Comparison of ENCODE assay signal across 13 cellular contexts in genomic region chr5:76406014-76406413, GRCh38. TPM values are rescaled to one million over a fixed set of nuclear protein-coding genes. Genes with fewer than 3 reads are reported as not detected.
DNase-seq lines count a peak whose midpoint lies in the region; ATAC-seq, FAIRE-seq and TF ChIP-seq lines count a peak whose summit lies in the region.
"Had no signal": no experiment of that assay in that cellular context is flagged by ENCODE, and none has a peak within 500 bp of the region (broad histone marks: within the 10 kb centered on the region; RNA-seq: fewer than 3 reads in every experiment).

No MANE protein-coding gene starts in this region.

- H3K27ac Mint-ChIP-seq in activated naive CD4-positive, alpha-beta T cell treated with anti-CD3 and anti-CD28 coated beads, Interleukin-2, amount 50 U/mL, for 24 hours: peak overlapping the region; percentile 88
- peak overlapping the region; percentile 17 for H3K27ac Mint-ChIP-seq in type B pancreatic cell

- no peaks in the 10 kb centered on the region for H3K9me3 ChIP-seq in colonic mucosa
- H3K9me3 ChIP-seq in pancreas: no peaks in the 10 kb centered on the region
- H3K9me3 ChIP-seq: stomach had no signal

- no peaks in the 10 kb centered on the region for H3K27me3 Mint-ChIP-seq in activated naive CD4-positive, alpha-beta T cell treated with anti-CD3 and anti-CD28 coated beads, Interleukin-2, amount 50 U/mL, for 24 hours
- peaks cover 15% of the 10 kb centered on the region for H3K27me3 Mint-ChIP-seq in type B pancreatic cell

- 13 to 16% methylated on average over 1 of the region's 1 CpG for WGBS in pancreas, 2 donors

- intact Hi-C loops in colonic mucosa (cut with DNase I): no loop called here
- intact Hi-C loops in pancreas (cut with DNase I): loop anchor here in 1 of 3 donors (10.0 kb wide), 1 partner anchor 149 kb away; no protein-coding TSS in a partner anchor

- no peaks in the 10 kb centered on the region for H3K36me3 ChIP-seq in colonic mucosa
- H3K36me3 ChIP-seq in pancreas: no peaks in the 10 kb centered on the region
- H3K36me3 ChIP-seq: cardiac muscle cell, stomach had no signal

- no peak for TF ChIP-seq CTCF in colonic mucosa (IDR thresholded peaks at IDR 0.05)
- no peak for TF ChIP-seq CTCF in type B pancreatic cell (conservative IDR thresholded peaks at IDR 0.05)
- no peak for TF ChIP-seq CTCF in pancreas (IDR thresholded peaks at IDR 0.05)

- no peak for DNase-seq in activated naive CD4-positive, alpha-beta T cell (lab: John Stamatoyannopoulos, UW)
- peak; percentile 34 for DNase-seq in OCI-M1 (lab: John Stamatoyannopoulos, UW)
- no peak for DNase-seq in colonic mucosa
- no peak for DNase-seq in type B pancreatic cell (ENCODE audit: extremely low spot score, unreplicated experiment)
- DNase-seq in NCI-H82 treated with DMSO at 0.1 percent for 48 hours (lab: John Stamatoyannopoulos, UW; ENCODE audit: unreplicated experiment): no peak
- no peak for DNase-seq in stimulated activated CD4-positive, alpha-beta T cell treated with anti-CD3 and anti-CD28 coated beads, Interleukin-4, amount 100 ng/mL, for 4 hours
- DNase-seq in pancreas: no peak
- DNase-seq: mammary epithelial cell; stimulated activated CD4-positive, alpha-beta T cell treated with anti-CD3 and anti-CD28 coated beads, Interleukin-1b, Interleukin-23, amount 100 ng/mL, for 48 hours; stomach had no signal

- H3K9me3 Mint-ChIP-seq in activated naive CD4-positive, alpha-beta T cell treated with anti-CD3 and anti-CD28 coated beads, Interleukin-2, amount 50 U/mL, for 24 hours: no peaks in the 10 kb centered on the region
- H3K9me3 Mint-ChIP-seq in type B pancreatic cell: no peaks in the 10 kb centered on the region

- H3K36me3 Mint-ChIP-seq in activated naive CD4-positive, alpha-beta T cell treated with anti-CD3 and anti-CD28 coated beads, Interleukin-2, amount 50 U/mL, for 24 hours: peaks cover 5% of the 10 kb centered on the region
- no peaks in the 10 kb centered on the region for H3K36me3 Mint-ChIP-seq in type B pancreatic cell

- H3K27me3 ChIP-seq in colonic mucosa (no peaks in the 10 kb centered on the region), pancreas (no peaks in the 10 kb centered on the region)

- peaks cover 80% of the 10 kb centered on the region for H3K4me1 Mint-ChIP-seq in activated naive CD4-positive, alpha-beta T cell treated with anti-CD3 and anti-CD28 coated beads, Interleukin-2, amount 50 U/mL, for 24 hours
- peaks cover 22% of the 10 kb centered on the region for H3K4me1 Mint-ChIP-seq in type B pancreatic cell (ENCODE audit: unreplicated experiment)

- H3K4me3 Mint-ChIP-seq in activated naive CD4-positive, alpha-beta T cell treated with anti-CD3 and anti-CD28 coated beads, Interleukin-2, amount 50 U/mL, for 24 hours: peak overlapping the region; percentile 96
- peak overlapping the region; percentile 96 for H3K4me3 Mint-ChIP-seq in type B pancreatic cell

- H3K27ac ChIP-seq in colonic mucosa (peak overlapping the region; percentile 8), pancreas (peak overlapping the region in 2 of 4 donors; percentile 42 to 97)
- H3K27ac ChIP-seq: cardiac muscle cell had no signal

- FAIRE-seq in pancreas (lab: Jason Lieb, UNC): no peak
- FAIRE-seq: TTC549 had no signal

- no peak for ATAC-seq in pancreas

- H3K9ac ChIP-seq in colonic mucosa (ENCODE audit: low read depth in 2 of 2, low read length in 2 of 2): no peak overlapping the region

- no peaks in the 10 kb centered on the region for H3K4me1 ChIP-seq in colonic mucosa
- H3K4me1 ChIP-seq in pancreas: peaks cover 0 to 30% (median 15%) of the 10 kb centered on the region in 3 donors

- H3K4me3 ChIP-seq in colonic mucosa (no peak overlapping the region), pancreas (no peak overlapping the region)
- H3K4me3 ChIP-seq: cardiac muscle cell had no signal

RNA-seq across cellular contexts. Expression of gene IQGAP2, which starts 2.9 kb away (rescaled TPM):
- total RNA-seq in colonic mucosa: 10 to 100 TPM; 62.2 to 75.6 TPM
- 20.2 and 24.7 TPM in 2 replicates for total RNA-seq in type B pancreatic cell (ENCODE audit: low replicate concordance)
- 10 to 100 TPM; 32.1 to 54.0 (median 37.3) TPM for total RNA-seq in pancreas
- polyA plus RNA-seq in pancreas: 10 to 100 TPM; 14.4 to 36.8 TPM
